Comparison of ENCODE assay signal across 8 cellular contexts in the genomic region with DNA sequence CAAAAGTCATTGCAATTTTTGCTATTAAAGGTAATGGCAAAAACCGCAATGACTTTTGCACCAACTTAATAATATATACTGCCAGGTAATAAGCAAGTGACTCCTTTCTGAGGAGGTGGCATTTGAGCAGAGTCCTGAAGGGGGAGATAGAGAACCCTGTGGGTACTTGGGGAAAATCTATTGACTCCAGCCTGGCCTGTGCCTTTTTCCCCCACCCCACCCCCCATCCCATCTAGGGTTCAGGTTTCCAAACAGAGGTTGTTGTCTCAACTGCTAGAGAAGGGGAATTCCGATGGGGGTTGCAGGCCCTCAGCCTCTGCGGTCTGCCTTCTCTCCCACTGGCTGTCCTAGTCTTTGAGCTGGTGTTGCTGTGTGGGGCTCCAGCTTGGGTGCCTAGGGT. TPM values are rescaled to one million over a fixed set of nuclear protein-coding genes. Genes with fewer than 3 reads are reported as not detected.
DNase-seq lines count a peak whose midpoint lies in the region; ATAC-seq and TF ChIP-seq lines count a peak whose summit lies in the region.

No MANE protein-coding gene starts in this region.

- H3K36me3 ChIP-seq in left lung = peaks cover 0 to 18% of the 10 kb centered on the region in 2 donors

- H3K27me3 Mint-ChIP-seq in activated T-helper 1 cell treated with anti-CD3 and anti-CD28 coated beads, Interleukin-12 subunit alpha, Interleukin-12 subunit beta, Interleukin-2, Interleukin-4 antibody, amounts not matched to agents 30 ng/mL and 10 ng/mL and 1 ng/mL, durations not matched to agents 14 hours and 24 hours and 36 hours (ENCODE audit: insufficient read depth) = no peaks in the 10 kb centered on the region

- DNase-seq in AML-193 (lab: John Stamatoyannopoulos, UW) (peak; percentile 21 to 28), M059J (ENCODE audit: low read depth) (peak; percentile 69), left lung (no peak), cortex of kidney (lab: John Stamatoyannopoulos, UW) (no peak)
- DNase-seq in activated T-helper 1 cell treated with anti-CD3 and anti-CD28 coated beads, Interleukin-12 subunit alpha, Interleukin-12 subunit beta, Interleukin-2, Interleukin-4 antibody, amounts not matched to agents 30 ng/mL and 10 ng/mL and 1 ng/mL, durations not matched to agents 14 hours and 24 hours and 36 hours (ENCODE audit: low spot score) = peak; percentile 22

- no peak overlapping the region for H3K27ac ChIP-seq in left lung

- H3K4me3 ChIP-seq in GM12875 (ENCODE audit: low read depth, low read length) (no peak overlapping the region), left lung (no peak overlapping the region)

- peaks cover 4% of the 10 kb centered on the region for H3K4me1 Mint-ChIP-seq in activated T-helper 1 cell treated with anti-CD3 and anti-CD28 coated beads, Interleukin-12 subunit alpha, Interleukin-12 subunit beta, Interleukin-2, Interleukin-4 antibody, amounts not matched to agents 30 ng/mL and 10 ng/mL and 1 ng/mL, durations not matched to agents 14 hours and 24 hours and 36 hours (ENCODE audit: low read depth)

- ATAC-seq in left lung (peak; percentile 71), HG03039 (IDR thresholded peaks at IDR 0.05; ENCODE audit: unreplicated experiment) (no peak), HG02623 (IDR thresholded peaks at IDR 0.05; ENCODE audit: unreplicated experiment) (no peak)

- peaks cover 3% of the 10 kb centered on the region for H3K36me3 Mint-ChIP-seq in activated T-helper 1 cell treated with anti-CD3 and anti-CD28 coated beads, Interleukin-12 subunit alpha, Interleukin-12 subunit beta, Interleukin-2, Interleukin-4 antibody, amounts not matched to agents 30 ng/mL and 10 ng/mL and 1 ng/mL, durations not matched to agents 14 hours and 24 hours and 36 hours (ENCODE audit: low read depth)

- intact Hi-C loops in activated T-helper 1 cell treated with anti-CD3 and anti-CD28 coated beads, Interleukin-12 subunit alpha, Interleukin-12 subunit beta, Interleukin-2, Interleukin-4 antibody, amounts not matched to agents 30 ng/mL and 10 ng/mL and 1 ng/mL, durations not matched to agents 14 hours and 24 hours and 36 hours (cut with micrococcal nuclease) = loop anchor here (1.0 kb wide), 1 partner anchor 31 kb away; no protein-coding TSS in a partner anchor
- intact Hi-C loops in left lung (cut with DNase I) = no loop called here

- no peaks in the 10 kb centered on the region for H3K27me3 ChIP-seq in left lung

- peaks cover 0 to 18% of the 10 kb centered on the region in 2 donors for H3K4me1 ChIP-seq in left lung

- TF ChIP-seq CTCF in GM12875 (IDR thresholded peaks at IDR 0.05; ENCODE audit: borderline replicate concordance, insufficient read depth, low read depth, low read length) (peak; percentile 61), left lung (IDR thresholded peaks at IDR 0.05) (no peak)

- H3K27ac Mint-ChIP-seq in activated T-helper 1 cell treated with anti-CD3 and anti-CD28 coated beads, Interleukin-12 subunit alpha, Interleukin-12 subunit beta, Interleukin-2, Interleukin-4 antibody, amounts not matched to agents 30 ng/mL and 10 ng/mL and 1 ng/mL, durations not matched to agents 14 hours and 24 hours and 36 hours = no peak overlapping the region

- no peak overlapping the region for H3K4me3 Mint-ChIP-seq in activated T-helper 1 cell treated with anti-CD3 and anti-CD28 coated beads, Interleukin-12 subunit alpha, Interleukin-12 subunit beta, Interleukin-2, Interleukin-4 antibody, amounts not matched to agents 30 ng/mL and 10 ng/mL and 1 ng/mL, durations not matched to agents 14 hours and 24 hours and 36 hours

- H3K9me3 ChIP-seq in left lung = no peaks in the 10 kb centered on the region

- no peaks in the 10 kb centered on the region for H3K9me3 Mint-ChIP-seq in activated T-helper 1 cell treated with anti-CD3 and anti-CD28 coated beads, Interleukin-12 subunit alpha, Interleukin-12 subunit beta, Interleukin-2, Interleukin-4 antibody, amounts not matched to agents 30 ng/mL and 10 ng/mL and 1 ng/mL, durations not matched to agents 14 hours and 24 hours and 36 hours

RNA-seq across cellular contexts. Expression of a gene that starts 11.5 kb away (rescaled TPM):
- total RNA-seq in M059J (2014; rRNA removed; shearing (Covaris generic)) = 7.1 and 8.3 TPM in 2 replicates
- total RNA-seq in activated T-helper 1 cell treated with anti-CD3 and anti-CD28 coated beads, Interleukin-12 subunit alpha, Interleukin-12 subunit beta, Interleukin-2, Interleukin-4 antibody, amounts not matched to agents 30 ng/mL and 10 ng/mL and 1 ng/mL, durations not matched to agents 14 hours and 24 hours and 36 hours = 15.4 and 16.0 TPM in 2 replicates
- 10 to 100 TPM; 25.6 to 40.3 TPM for total RNA-seq in left lung

RNA-seq across cellular contexts. Expression of a gene that starts 24.9 kb away (rescaled TPM):
- total RNA-seq in M059J (2014; rRNA removed; shearing (Covaris generic)) = 199 and 263 TPM in 2 replicates
- total RNA-seq in activated T-helper 1 cell treated with anti-CD3 and anti-CD28 coated beads, Interleukin-12 subunit alpha, Interleukin-12 subunit beta, Interleukin-2, Interleukin-4 antibody, amounts not matched to agents 30 ng/mL and 10 ng/mL and 1 ng/mL, durations not matched to agents 14 hours and 24 hours and 36 hours = 411 and 425 TPM in 2 replicates
- total RNA-seq in left lung = 100 to 1,000 TPM in 1 of 2 donors, 10 to 100 TPM in 1; 65.1 to 141 TPM

RNA-seq across cellular contexts. Expression of a gene that starts 32.3 kb away (rescaled TPM):
- total RNA-seq in M059J (2014; rRNA removed; shearing (Covaris generic)) = 53.8 and 96.4 TPM in 2 replicates
- total RNA-seq in activated T-helper 1 cell treated with anti-CD3 and anti-CD28 coated beads, Interleukin-12 subunit alpha, Interleukin-12 subunit beta, Interleukin-2, Interleukin-4 antibody, amounts not matched to agents 30 ng/mL and 10 ng/mL and 1 ng/mL, durations not matched to agents 14 hours and 24 hours and 36 hours = 163 and 168 TPM in 2 replicates
- 10 to 100 TPM; 37.2 to 53.1 TPM for total RNA-seq in left lung

RNA-seq across cellular contexts. Expression of a gene that starts 51.2 kb away (rescaled TPM):
- total RNA-seq in M059J (2014; rRNA removed; shearing (Covaris generic)) = 68.8 and 88.4 TPM in 2 replicates
- total RNA-seq in activated T-helper 1 cell treated with anti-CD3 and anti-CD28 coated beads, Interleukin-12 subunit alpha, Interleukin-12 subunit beta, Interleukin-2, Interleukin-4 antibody, amounts not matched to agents 30 ng/mL and 10 ng/mL and 1 ng/mL, durations not matched to agents 14 hours and 24 hours and 36 hours = 90.8 and 92.2 TPM in 2 replicates
- 100 to 1,000 TPM; 149 to 497 TPM for total RNA-seq in left lung

Comparison
In these comparisons a context has a peak if more than half of its experiments do, and no peak if none do; other contexts are left out.
1. DNase-seq: peak in AML-193 (2 of 2), M059J (single experiment) and activated T-helper 1 cell treated with anti-CD3 and anti-CD28 coated beads, Interleukin-12 subunit alpha, Interleukin-12 subunit beta, Interleukin-2, Interleukin-4 antibody, amounts not matched to agents 30 ng/mL and 10 ng/mL and 1 ng/mL, durations not matched to agents 14 hours and 24 hours and 36 hours (single experiment); none in left lung (0 of 2) and cortex of kidney (single experiment).